Comparison of ENCODE assay signal across 8 cellular contexts in the genomic region with DNA sequence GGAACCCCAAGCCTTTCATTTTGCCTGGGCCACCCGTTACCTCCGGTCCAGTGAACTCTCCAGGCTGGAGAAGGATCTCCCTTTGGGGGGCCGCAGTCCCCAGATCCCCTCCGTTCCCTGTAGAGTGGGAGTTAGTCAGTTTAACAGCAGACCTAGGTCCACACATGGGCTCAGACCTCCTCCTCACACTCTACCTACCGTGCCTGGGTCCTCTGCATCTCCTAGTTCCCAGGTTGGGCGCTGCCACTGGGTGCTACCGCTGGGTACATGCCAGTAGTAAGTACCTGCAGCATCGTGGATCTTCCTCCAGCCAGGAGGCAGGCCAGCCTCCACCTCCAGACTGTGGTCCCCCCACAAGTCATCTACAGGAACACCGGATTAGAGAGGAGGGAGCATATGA. TPM values are rescaled to one million over a fixed set of nuclear protein-coding genes. Genes with fewer than 3 reads are reported as not detected.
A peak's percentile ranks its signal among the peaks of the same experiment; 100 is the strongest.
DNase-seq lines count a peak whose midpoint lies in the region; ATAC-seq and TF ChIP-seq lines count a peak whose summit lies in the region.

No MANE protein-coding gene starts in this region.

- H3K4me3 ChIP-seq in GM12864 (ENCODE audit: low read depth, low read length) (peak overlapping the region; percentile 80), SJSA1 (peak overlapping the region; percentile 58), fibroblast of mammary gland (ENCODE audit: control insufficient read depth, low read depth, low read length) (peak overlapping the region; percentile 97), sigmoid colon (peak overlapping the region; percentile 60 to 81 (median 74))

- WGBS in sigmoid colon, 2 donors, result 66 to 81% methylated on average over 9 of the region's 9 CpGs

- H3K4me1 ChIP-seq in SJSA1 (replicated peaks), result peaks cover 22% of the 10 kb centered on the region
- H3K4me1 ChIP-seq in sigmoid colon, result peaks cover 0 to 49% (median 42%) of the 10 kb centered on the region in 4 donors

- TF ChIP-seq CTCF in GM12864 (IDR thresholded peaks at IDR 0.05; ENCODE audit: low read depth, low read length, missing control alignments) (no peak), fibroblast of mammary gland (conservative IDR thresholded peaks at IDR 0.05; ENCODE audit: control insufficient read depth, insufficient read depth, low read depth, low read length) (no peak), sigmoid colon (IDR thresholded peaks at IDR 0.05) (no peak)

- H3K9me3 ChIP-seq in SJSA1 (replicated peaks) (no peaks in the 10 kb centered on the region), sigmoid colon (no peaks in the 10 kb centered on the region)

- DNase-seq in GM12864 (ENCODE audit: low read depth) (no peak), SJSA1 (ENCODE audit: low read depth in 1 of 2, low spot score in 2 of 2) (no peak), fibroblast of mammary gland (ENCODE audit: low read depth) (no peak), sigmoid colon (no peak), NCI-H226 (no peak), pons (ENCODE audit: low spot score) (no peak), NCI-H2029 (lab: John Stamatoyannopoulos, UW) (no peak)

- H3K27ac ChIP-seq in SJSA1 (peak overlapping the region; percentile 81), sigmoid colon (peak overlapping the region; percentile 92 to 97 (median 96))

- TF ChIP-seq POLR2A in sigmoid colon (IDR thresholded peaks at IDR 0.05), result no peak

- no peaks in the 10 kb centered on the region for H3K27me3 ChIP-seq in SJSA1 (replicated peaks)
- H3K27me3 ChIP-seq in sigmoid colon, result no peaks in the 10 kb centered on the region

- H3K36me3 ChIP-seq in SJSA1, result peaks cover 39% of the 10 kb centered on the region
- peaks cover 5 to 51% (median 18%) of the 10 kb centered on the region in 4 donors for H3K36me3 ChIP-seq in sigmoid colon

- no peak for TF ChIP-seq EP300 in sigmoid colon (IDR thresholded peaks at IDR 0.05)

- no peak for ATAC-seq in HG03342 (IDR thresholded peaks at IDR 0.05; ENCODE audit: unreplicated experiment)

- intact Hi-C loops in sigmoid colon (cut with DNase I), result loop anchor here (2.0 kb wide), 1 partner anchor 15 kb away; no protein-coding TSS in a partner anchor

RNA-seq across cellular contexts. Expression of a gene that starts 0.8 kb away (rescaled TPM):
- 12.0 and 16.2 TPM in 2 replicates for total RNA-seq in SJSA1 (2014; rRNA removed; shearing (Covaris generic))
- 10 to 100 TPM; 13.5 to 25.9 (median 19.3) TPM for total RNA-seq in sigmoid colon
- 10 to 100 TPM in 1 of 3 donors, 1 to 10 TPM in 2; 4.2 to 27.9 (median 4.4) TPM for polyA plus RNA-seq in sigmoid colon

RNA-seq across cellular contexts. Expression of a gene that starts 1.1 kb away (rescaled TPM):
- total RNA-seq in SJSA1 (2014; rRNA removed; shearing (Covaris generic)), result 56.7 and 65.8 TPM in 2 replicates
- 10 to 100 TPM; 14.2 to 19.7 (median 17.9) TPM for total RNA-seq in sigmoid colon
- polyA plus RNA-seq in sigmoid colon, result 100 to 1,000 TPM in 1 of 3 donors, 10 to 100 TPM in 2; 60.1 to 101 (median 65.9) TPM

RNA-seq across cellular contexts. Expression of a gene that starts 6.3 kb away (rescaled TPM):
- total RNA-seq in SJSA1 (2014; rRNA removed; shearing (Covaris generic)), result 76.0 and 81.9 TPM in 2 replicates
- 10 to 100 TPM; 17.8 to 30.5 (median 21.1) TPM for total RNA-seq in sigmoid colon
- polyA plus RNA-seq in sigmoid colon, result 10 to 100 TPM; 32.7 to 48.3 (median 35.4) TPM

RNA-seq across cellular contexts. Expression of a gene that starts 16.1 kb away (rescaled TPM):
- total RNA-seq in SJSA1 (2014; rRNA removed; shearing (Covaris generic)), result 1.4 TPM in 1 of 2 replicates, not detected in the other
- 10 to 100 TPM in 2 of 4 donors, 1 to 10 TPM in 2; 6.5 to 21.0 (median 12.1) TPM for total RNA-seq in sigmoid colon
- polyA plus RNA-seq in sigmoid colon, result 10 to 100 TPM; 37.2 to 60.7 (median 53.9) TPM
